ENCODE assay signal across 24 cellular contexts in the genomic region with DNA sequence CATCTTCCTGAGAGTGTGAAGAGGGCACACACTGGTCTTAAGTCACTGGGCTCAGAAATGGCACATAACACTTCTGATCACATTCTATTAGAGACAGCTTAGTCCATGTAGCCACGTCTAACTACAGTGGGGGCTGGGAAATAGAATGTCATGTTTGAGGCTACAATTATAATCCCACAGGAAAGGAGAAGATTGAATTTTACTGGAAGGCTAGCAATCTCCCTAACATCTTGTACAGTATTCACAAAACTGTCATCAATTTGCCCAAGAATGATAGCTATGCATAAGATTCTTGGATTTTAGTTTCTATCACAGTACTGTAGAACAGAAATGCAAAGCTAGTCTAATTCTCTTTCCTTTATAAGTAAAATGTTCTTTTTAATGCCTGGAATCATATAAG. TPM values are rescaled to one million over a fixed set of nuclear protein-coding genes. Genes with fewer than 3 reads are reported as not detected.
DNase-seq lines count a peak whose midpoint lies in the region; ATAC-seq and TF ChIP-seq lines count a peak whose summit lies in the region.
"Had no signal": no experiment of that assay in that cellular context is flagged by ENCODE, and none has a peak within 500 bp of the region (broad histone marks: within the 10 kb centered on the region; RNA-seq: fewer than 3 reads in every experiment).

No MANE protein-coding gene starts in this region.

- TF ChIP-seq CTCF in AG10803 (conservative IDR thresholded peaks at IDR 0.05; ENCODE audit: low read length) (no peak), IMR-90 (conservative IDR thresholded peaks at IDR 0.05; ENCODE audit: low read depth, low read length) (no peak), chondrocyte (IDR thresholded peaks at IDR 0.05) (no peak), neural progenitor cell (IDR thresholded peaks at IDR 0.05) (no peak), WERI-Rb-1 (IDR thresholded peaks at IDR 0.05; ENCODE audit: low read depth, low read length) (no peak), tibial artery (IDR thresholded peaks at IDR 0.05) (no peak)

- WGBS in IMR-90 (ENCODE audit: extremely low coverage in 2 of 2, insufficient read length in 1 of 2), 2 experiments = no CpG with 5 or more reads among the region's 1 CpG

- peaks cover 10% of the 10 kb centered on the region; the same call in 1 of the 2 replicates for H3K9me1 ChIP-seq in IMR-90 (ENCODE audit: insufficient read depth, low read length)

- H3K9ac ChIP-seq in IMR-90 (ENCODE audit: low read depth, low read length) (no peak overlapping the region), neural progenitor cell (no peak overlapping the region)

- no peak for TF ChIP-seq POLR2A in IMR-90 (IDR thresholded peaks at IDR 0.05; ENCODE audit: low read depth, low read length)

- H3K9me3 ChIP-seq in IMR-90 (ENCODE audit: control insufficient read depth, insufficient read depth, low read length) (no peaks in the 10 kb centered on the region), neural progenitor cell (ENCODE audit: low read depth) (no peaks in the 10 kb centered on the region), WERI-Rb-1 (ENCODE audit: severe bottlenecking) (no peaks in the 10 kb centered on the region), tibial artery (peaks cover 0 to 8% (median 0%) of the 10 kb centered on the region in 3 donors)
- H3K9me3 ChIP-seq: SJCRH30 had no signal

- H2BK20ac ChIP-seq in IMR-90 (ENCODE audit: low read depth, low read length) = 0 out of 2 replicates have a peak overlapping the region, but pooled peaks have one; percentile 45

- H2BK15ac ChIP-seq in IMR-90 (ENCODE audit: low read depth, low read length) = peak overlapping the region; percentile 43; the same call in 1 of the 3 replicates

- H2AFZ ChIP-seq in IMR-90 (replicated peaks; ENCODE audit: low read length, poor library complexity) (no peak overlapping the region), neural progenitor cell (replicated peaks) (peak overlapping the region; percentile 3)
- H2AFZ ChIP-seq: PC-9 had no signal

- 0 out of 4 replicates have a peak, but pooled peaks cover 0 to 6% of the 10 kb centered on the region in 2 experiments for H3K79me1 ChIP-seq in IMR-90 (ENCODE audit: low read depth in 1 of 2, low read length in 2 of 2)

- no peak overlapping the region for H3K14ac ChIP-seq in IMR-90 (replicated peaks; ENCODE audit: low read depth, low read length)

- intact Hi-C loops in IMR-90 (cut with micrococcal nuclease) (no loop called here), tibial artery (cut with DNase I; ENCODE audit: low total_unique reads) (no loop called here)

- no peaks in the 10 kb centered on the region for H3F3A ChIP-seq in neural progenitor cell (ENCODE audit: low read depth)

- H2AK9ac ChIP-seq in IMR-90 (replicated peaks; ENCODE audit: low read depth, low read length, poor library complexity) = no peak overlapping the region

- H3K27me3 ChIP-seq in IMR-90 (ENCODE audit: control insufficient read depth, insufficient read depth, low read length) = no peaks in the 10 kb centered on the region
- H3K27me3 ChIP-seq in neural progenitor cell = no peaks in the 10 kb centered on the region
- H3K27me3 ChIP-seq in WERI-Rb-1 (ENCODE audit: insufficient read depth, low read depth, severe bottlenecking) = no peaks in the 10 kb centered on the region
- no peaks in the 10 kb centered on the region for H3K27me3 ChIP-seq in tibial artery
- H3K27me3 ChIP-seq: SJCRH30 had no signal

- in situ Hi-C loops in IMR-90 (cut with MboI; ENCODE audit: low sequenced_read_pairs) = no loop called here

- no peak overlapping the region for H4K91ac ChIP-seq in IMR-90 (ENCODE audit: insufficient read depth, low read depth, low read length)

- no peak overlapping the region for H3K18ac ChIP-seq in IMR-90 (ENCODE audit: low read depth, low read length)

- dilution Hi-C loops in IMR-90 (cut with HindIII; ENCODE audit: low sequenced_read_pairs, unreplicated experiment) = no loop called here

- no peak overlapping the region for H3K56ac ChIP-seq in IMR-90 (ENCODE audit: extremely low read depth, insufficient read depth, low read length)

- H3K4ac ChIP-seq in IMR-90 (ENCODE audit: low read depth, low read length) = peak overlapping the region; percentile 56; the same call in 1 of the 2 replicates

- DNase-seq in AG10803 (ENCODE audit: low read depth) = peak; percentile 55
- no peak for DNase-seq in IMR-90
- no peak for DNase-seq in chondrocyte (ENCODE audit: low spot score)
- DNase-seq in neural progenitor cell (ENCODE audit: low spot score) = no peak
- no peak for DNase-seq in WERI-Rb-1
- no peak for DNase-seq in DMS 273 (lab: John Stamatoyannopoulos, UW; ENCODE audit: unreplicated experiment)
- no peak for DNase-seq in tibial artery
- no peak for DNase-seq in stimulated activated naive CD8-positive, alpha-beta T cell treated with anti-CD3 and anti-CD28 coated beads, Interleukin-15, Interleukin-2, amounts not matched to agents 100 U/mL and 50 U/mL, for 24 hours
- DNase-seq: 8988T; ACHN; HCEC 1CT; NCI-H1092 treated with DMSO at 0.1 percent for 48 hours; NCI-H1436; NCI-H187 treated with DMSO at 0.1 percent for 48 hours; NCI-H2107; NCI-H446; NCI-H524 treated with DMSO at 0.1 percent for 48 hours; NCI-H774; NK-92 treated with Interleukin-12 subunit alpha and Interleukin-12 subunit beta, amount 100 ng/mL, for 24 hours; PC-9; SJCRH30 had no signal

- H4K8ac ChIP-seq in IMR-90 (ENCODE audit: low read depth in 2 of 2, low read length in 2 of 2) = no peak overlapping the region

- peak overlapping the region; percentile 38; the same call in 1 of the 2 replicates for H3K23ac ChIP-seq in IMR-90 (ENCODE audit: low read depth, low read length)

- TF ChIP-seq RAD21 in IMR-90 (IDR thresholded peaks at IDR 0.05; ENCODE audit: low read length) = no peak

- no peak overlapping the region for H2AK5ac ChIP-seq in IMR-90 (ENCODE audit: low read depth, low read length)

- H2BK5ac ChIP-seq in IMR-90 (ENCODE audit: low read depth, low read length, poor library complexity, severe bottlenecking) = no peak overlapping the region

- CTCF ChIA-PET in IMR-90 (lab: Yijun Ruan, JAX) = no interaction called here

- H3K36me3 Mint-ChIP-seq in chondrocyte (ENCODE audit: low read depth) (no peaks in the 10 kb centered on the region), neural progenitor cell (no peaks in the 10 kb centered on the region)

- POLR2A ChIA-PET in IMR-90 (lab: Charles Lee; ENCODE audit: unreplicated experiment) = interaction anchor here (0.6 kb wide), 1 partner anchor 146 kb away, joined by 5 read pairs; no protein-coding TSS in a partner anchor

- H4K20me1 ChIP-seq in IMR-90 (ENCODE audit: insufficient read depth, low read length) (no peaks in the 10 kb centered on the region), neural progenitor cell (ENCODE audit: low read depth) (no peaks in the 10 kb centered on the region)

- H3K4me3 Mint-ChIP-seq in chondrocyte (ENCODE audit: unreplicated experiment) (no peak overlapping the region), neural progenitor cell (no peak overlapping the region)

- no peak overlapping the region; the same call in none of the 2 replicates for H3K4me2 ChIP-seq in IMR-90 (ENCODE audit: low read depth, low read length)
- H3K4me2 ChIP-seq in neural progenitor cell = no peak overlapping the region
- H3K4me2 ChIP-seq: PC-9 had no signal

- H3K4me1 Mint-ChIP-seq in chondrocyte (ENCODE audit: low read depth) (peaks cover 28% of the 10 kb centered on the region), neural progenitor cell (no peaks in the 10 kb centered on the region)

- no peaks in the 10 kb centered on the region for H3K79me2 ChIP-seq in neural progenitor cell (ENCODE audit: low read depth)

- H3K4me3 ChIP-seq in AG10803 (ENCODE audit: low read length) (no peak overlapping the region), IMR-90 (ENCODE audit: insufficient read depth, low read depth, low read length) (no peak overlapping the region), neural progenitor cell (no peak overlapping the region), WERI-Rb-1 (ENCODE audit: low read depth, low read length) (no peak overlapping the region), tibial artery (no peak overlapping the region)
- H3K4me3 ChIP-seq: GM12878, PC-9, SJCRH30 had no signal

- H3K27ac ChIP-seq in IMR-90 (ENCODE audit: insufficient read depth, low read length) (no peak overlapping the region), neural progenitor cell (no peak overlapping the region), WERI-Rb-1 (no peak overlapping the region), tibial artery (no peak overlapping the region)
- H3K27ac ChIP-seq: HL-60, PC-9, SJCRH30 had no signal

- H3K4me1 ChIP-seq in IMR-90 (ENCODE audit: control insufficient read depth, insufficient read depth, low read length) (peaks cover 7% of the 10 kb centered on the region), neural progenitor cell (no peaks in the 10 kb centered on the region), tibial artery (no peaks in the 10 kb centered on the region)

- H4K5ac ChIP-seq in IMR-90 (ENCODE audit: low read depth, low read length) = no peak overlapping the region

- no peaks in the 10 kb centered on the region for H3K9me3 Mint-ChIP-seq in chondrocyte (ENCODE audit: low read depth)
- H3K9me3 Mint-ChIP-seq in neural progenitor cell = peaks cover under 1% of the 10 kb centered on the region

- H3K36me3 ChIP-seq in IMR-90 (ENCODE audit: control insufficient read depth, insufficient read depth, low read length) = no peaks in the 10 kb centered on the region
- no peaks in the 10 kb centered on the region for H3K36me3 ChIP-seq in neural progenitor cell
- H3K36me3 ChIP-seq in WERI-Rb-1 = no peaks in the 10 kb centered on the region
- H3K36me3 ChIP-seq in tibial artery = no peaks in the 10 kb centered on the region
- H3K36me3 ChIP-seq: SJCRH30 had no signal

- no TSS peak for BruUV-seq in IMR-90 (replicated peaks; lab: Mats Ljungman, UMichigan)

- H3K27me3 Mint-ChIP-seq in chondrocyte (ENCODE audit: low read depth) = no peaks in the 10 kb centered on the region
- H3K27me3 Mint-ChIP-seq in neural progenitor cell (ENCODE audit: insufficient read depth, low read depth) = no peaks in the 10 kb centered on the region

- H3K27ac Mint-ChIP-seq in chondrocyte (ENCODE audit: unreplicated experiment) (peak overlapping the region; percentile 73), neural progenitor cell (no peak overlapping the region)

- no peak for ATAC-seq in IMR-90 (ENCODE audit: low read depth)
- ATAC-seq in stimulated activated naive CD8-positive, alpha-beta T cell treated with anti-CD3 and anti-CD28 coated beads, Interleukin-15, Interleukin-2, amounts not matched to agents 100 U/mL and 50 U/mL, for 24 hours = no peak
- ATAC-seq: GM12878, Right ventricle myocardium inferior had no signal

- H2BK120ac ChIP-seq in IMR-90 (ENCODE audit: low read depth, low read length) = no peak overlapping the region; the same call in 1 of the 2 replicates

RNA-seq across cellular contexts. Expression of gene ZMYM6, which starts 12.7 kb away (rescaled TPM):
- total RNA-seq in IMR-90 (2012; rRNA removed) (5.7 and 9.7 TPM in 2 replicates), chondrocyte (18.8 to 24.8 TPM (median 22.8 TPM) in 3 replicates), neural progenitor cell (ENCODE audit: low replicate concordance) (11.5 and 18.4 TPM in 2 replicates)
- 7.2 and 7.7 TPM in 2 replicates for polyA plus RNA-seq in IMR-90 (2012; rRNA removed)
- 0.54 and 0.76 TPM in 2 replicates for polyA plus RNA-seq in IMR-90 (2012; cell fraction: cytosol; rRNA removed)
- polyA plus RNA-seq in IMR-90 (2012; cell fraction: nucleus; rRNA removed; ENCODE audit: low replicate concordance) = 10.2 and 30.9 TPM in 2 replicates

RNA-seq across cellular contexts. Expression of gene ZMYM1, which starts 34.8 kb away (rescaled TPM):
- total RNA-seq in IMR-90 (2012; rRNA removed) (26.1 and 33.9 TPM in 2 replicates), chondrocyte (11.6 to 15.8 TPM (median 12.6 TPM) in 3 replicates), neural progenitor cell (ENCODE audit: low replicate concordance) (52.5 and 75.8 TPM in 2 replicates)
- 5.7 and 7.2 TPM in 2 replicates for polyA plus RNA-seq in IMR-90 (2012; rRNA removed)
- 1.1 and 1.2 TPM in 2 replicates for polyA plus RNA-seq in IMR-90 (2012; cell fraction: cytosol; rRNA removed)
- polyA plus RNA-seq in IMR-90 (2012; cell fraction: nucleus; rRNA removed; ENCODE audit: low replicate concordance) = 2.5 and 14.2 TPM in 2 replicates

RNA-seq across cellular contexts. Expression of gene TMEM35B, which starts 59.3 kb away (rescaled TPM):
- 19.7 and 20.0 TPM in 2 replicates for total RNA-seq in IMR-90 (2012; rRNA removed)
- polyA plus RNA-seq in IMR-90 (2012; rRNA removed) = 20.4 and 22.4 TPM in 2 replicates
- polyA plus RNA-seq in IMR-90 (2012; cell fraction: cytosol; rRNA removed) = 25.5 and 34.7 TPM in 2 replicates
- 7.4 and 8.0 TPM in 2 replicates for polyA plus RNA-seq in IMR-90 (2012; cell fraction: nucleus; rRNA removed; ENCODE audit: low replicate concordance)
- total RNA-seq in chondrocyte = 16.2 to 19.1 TPM (median 17.7 TPM) in 3 replicates
- 17.7 and 28.8 TPM in 2 replicates for total RNA-seq in neural progenitor cell (ENCODE audit: low replicate concordance)
